In the genomic region with DNA sequence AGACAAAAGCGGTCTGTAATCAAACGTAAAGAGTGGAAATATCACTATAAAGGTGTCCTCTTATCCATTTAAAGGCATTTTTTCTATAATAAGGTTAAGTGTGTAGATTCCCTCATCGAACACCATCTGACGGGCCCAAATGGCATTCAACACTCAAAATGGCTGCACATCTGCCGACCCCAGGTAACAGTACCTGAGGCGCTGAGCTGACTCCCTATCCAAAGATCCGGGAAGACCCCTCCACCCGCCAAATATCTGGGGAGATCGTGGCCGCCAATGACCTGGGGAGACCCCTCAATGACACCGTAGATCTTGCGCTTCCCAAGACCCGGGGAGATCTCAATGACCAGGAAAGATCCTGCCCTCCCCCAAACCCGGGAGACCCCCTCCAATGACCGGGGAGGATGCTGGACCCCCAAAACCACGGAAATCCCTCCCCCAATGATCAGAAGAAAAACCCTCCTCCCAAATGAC, we compare ENCODE assay signal across 8 cellular contexts. TPM values are rescaled to one million over a fixed set of nuclear protein-coding genes. Genes with fewer than 3 reads are reported as not detected.
DNase-seq lines count a peak whose midpoint lies in the region; ATAC-seq and TF ChIP-seq lines count a peak whose summit lies in the region.

No MANE protein-coding gene starts in this region.

- peak overlapping the region; percentile 99 for H3K4me3 Mint-ChIP-seq in activated CD4-positive, alpha-beta T cell treated with anti-CD3 and anti-CD28 coated beads, Interleukin-2, amount 10 ng/mL, durations not matched to agents 7 days and 5 days
- peak overlapping the region; percentile 100 for H3K4me3 Mint-ChIP-seq in endothelial cell (ENCODE audit: unreplicated experiment)
- peak overlapping the region; percentile 99 for H3K4me3 Mint-ChIP-seq in neural progenitor cell

- ATAC-seq in GM18868 (IDR thresholded peaks at IDR 0.05; ENCODE audit: unreplicated experiment) = no peak

- peaks cover 22% of the 10 kb centered on the region for H3K4me1 ChIP-seq in neural progenitor cell

- CTCF ChIA-PET in activated CD4-positive, alpha-beta T cell treated with anti-CD3 and anti-CD28 coated beads, Interleukin-2, amount 10 ng/mL, durations not matched to agents 7 days and 5 days (lab: Charles Lee) = interaction anchor here (0.9 to 2.1 kb wide), 5 partner anchors 23 to 280 kb away, joined by 3 to 7 read pairs (median 3); a partner anchor contains a TSS

- DNase-seq in activated naive CD4-positive, alpha-beta T cell treated with Interleukin-2 at 50 U/mL for 16 hours = peak; percentile 36
- no peak for DNase-seq in activated naive CD4-positive, alpha-beta T cell (lab: John Stamatoyannopoulos, UW)
- DNase-seq in activated CD4-positive, alpha-beta T cell treated with anti-CD3 and anti-CD28 coated beads, Interleukin-2, amount 10 ng/mL, durations not matched to agents 7 days and 5 days = peak; percentile 45
- DNase-seq in endothelial cell (ENCODE audit: low spot score) = peak; percentile 13
- peak; percentile 25 for DNase-seq in neural progenitor cell (ENCODE audit: low spot score)
- no peak for DNase-seq in OCI-M2 (lab: John Stamatoyannopoulos, UW; ENCODE audit: unreplicated experiment)
- DNase-seq in NCI-H1436 (lab: John Stamatoyannopoulos, UW) = no peak

- H3K9ac ChIP-seq in neural progenitor cell = peak overlapping the region; percentile 99

- peak overlapping the region; percentile 83 for H3K4me3 ChIP-seq in neural progenitor cell

- TF ChIP-seq CTCF in endothelial cell (IDR thresholded peaks at IDR 0.05; ENCODE audit: unreplicated experiment) (no peak), neural progenitor cell (IDR thresholded peaks at IDR 0.05) (no peak)

- H4K20me1 ChIP-seq in neural progenitor cell (ENCODE audit: low read depth) = peaks cover 45% of the 10 kb centered on the region

- H3K27me3 Mint-ChIP-seq in activated CD4-positive, alpha-beta T cell treated with anti-CD3 and anti-CD28 coated beads, Interleukin-2, amount 10 ng/mL, durations not matched to agents 7 days and 5 days = peaks cover 17% of the 10 kb centered on the region
- H3K27me3 Mint-ChIP-seq in endothelial cell (ENCODE audit: unreplicated experiment) = peaks cover 5% of the 10 kb centered on the region
- H3K27me3 Mint-ChIP-seq in neural progenitor cell (ENCODE audit: insufficient read depth, low read depth) = peaks cover 4% of the 10 kb centered on the region

- H3F3A ChIP-seq in neural progenitor cell (ENCODE audit: low read depth) = peaks cover 22% of the 10 kb centered on the region

- peaks cover under 1% of the 10 kb centered on the region for H3K27me3 ChIP-seq in neural progenitor cell

- H3K9me3 Mint-ChIP-seq in activated CD4-positive, alpha-beta T cell treated with anti-CD3 and anti-CD28 coated beads, Interleukin-2, amount 10 ng/mL, durations not matched to agents 7 days and 5 days = no peaks in the 10 kb centered on the region
- H3K9me3 Mint-ChIP-seq in endothelial cell (ENCODE audit: unreplicated experiment) (no peaks in the 10 kb centered on the region), neural progenitor cell (no peaks in the 10 kb centered on the region)

- H3K9me3 ChIP-seq in neural progenitor cell (ENCODE audit: low read depth) = no peaks in the 10 kb centered on the region

- peaks cover 6% of the 10 kb centered on the region for H3K36me3 ChIP-seq in neural progenitor cell

- POLR2A ChIA-PET in activated CD4-positive, alpha-beta T cell treated with anti-CD3 and anti-CD28 coated beads, Interleukin-2, amount 10 ng/mL, durations not matched to agents 7 days and 5 days (lab: Charles Lee) = interaction anchor here (0.6 to 0.7 kb wide), 2 partner anchors 376 to 522 kb away, joined by 3 to 5 read pairs; no protein-coding TSS in a partner anchor

- H3K79me2 ChIP-seq in neural progenitor cell (ENCODE audit: low read depth) = peaks cover 54% of the 10 kb centered on the region

- H3K27ac ChIP-seq in neural progenitor cell = peak overlapping the region; percentile 97

- H3K27ac Mint-ChIP-seq in activated CD4-positive, alpha-beta T cell treated with anti-CD3 and anti-CD28 coated beads, Interleukin-2, amount 10 ng/mL, durations not matched to agents 7 days and 5 days = peak overlapping the region; percentile 99
- H3K27ac Mint-ChIP-seq in endothelial cell (ENCODE audit: unreplicated experiment) = peak overlapping the region; percentile 100
- H3K27ac Mint-ChIP-seq in neural progenitor cell = peak overlapping the region; percentile 99

- peak overlapping the region; percentile 97 for H3K4me2 ChIP-seq in neural progenitor cell

- H3K36me3 Mint-ChIP-seq in activated CD4-positive, alpha-beta T cell treated with anti-CD3 and anti-CD28 coated beads, Interleukin-2, amount 10 ng/mL, durations not matched to agents 7 days and 5 days (ENCODE audit: low read depth) = peaks cover 24% of the 10 kb centered on the region
- peaks cover 23% of the 10 kb centered on the region for H3K36me3 Mint-ChIP-seq in endothelial cell (ENCODE audit: low read depth, unreplicated experiment)
- H3K36me3 Mint-ChIP-seq in neural progenitor cell = peaks cover 12% of the 10 kb centered on the region

- H3K4me1 Mint-ChIP-seq in activated CD4-positive, alpha-beta T cell treated with anti-CD3 and anti-CD28 coated beads, Interleukin-2, amount 10 ng/mL, durations not matched to agents 7 days and 5 days = peaks cover 41% of the 10 kb centered on the region
- H3K4me1 Mint-ChIP-seq in endothelial cell (ENCODE audit: unreplicated experiment) (peaks cover 22% of the 10 kb centered on the region), neural progenitor cell (peaks cover 33% of the 10 kb centered on the region)

- peak overlapping the region; percentile 27 for H2AFZ ChIP-seq in neural progenitor cell (replicated peaks)

RNA-seq across cellular contexts. Expression of a gene that starts 0.5 kb away (rescaled TPM):
- total RNA-seq in activated CD4-positive, alpha-beta T cell treated with anti-CD3 and anti-CD28 coated beads, Interleukin-2, amount 10 ng/mL, durations not matched to agents 7 days and 5 days = 10 to 100 TPM; 56.6 to 61.2 TPM
- total RNA-seq in endothelial cell (ENCODE audit: unreplicated experiment) (87.9 TPM), neural progenitor cell (ENCODE audit: low replicate concordance) (130 and 186 TPM in 2 replicates)

RNA-seq across cellular contexts. Expression of a gene that starts 30.8 kb away (rescaled TPM):
- 10 to 100 TPM; 41.5 to 42.6 TPM for total RNA-seq in activated CD4-positive, alpha-beta T cell treated with anti-CD3 and anti-CD28 coated beads, Interleukin-2, amount 10 ng/mL, durations not matched to agents 7 days and 5 days
- total RNA-seq in endothelial cell (ENCODE audit: unreplicated experiment) (34.1 TPM), neural progenitor cell (ENCODE audit: low replicate concordance) (32.8 and 69.1 TPM in 2 replicates)

RNA-seq across cellular contexts. Expression of a gene that starts 53.9 kb away (rescaled TPM):
- 1 to 10 TPM; 7.9 to 8.6 TPM for total RNA-seq in activated CD4-positive, alpha-beta T cell treated with anti-CD3 and anti-CD28 coated beads, Interleukin-2, amount 10 ng/mL, durations not matched to agents 7 days and 5 days
- total RNA-seq in endothelial cell (ENCODE audit: unreplicated experiment) = 7.6 TPM
- 9.9 and 22.3 TPM in 2 replicates for total RNA-seq in neural progenitor cell (ENCODE audit: low replicate concordance)

Comparison
In these comparisons a context has a peak if more than half of its experiments do, and no peak if none do; other contexts are left out.
1. DNase-seq: peak in activated naive CD4-positive, alpha-beta T cell treated with Interleukin-2 at 50 U/mL for 16 hours (single experiment), activated CD4-positive, alpha-beta T cell treated with anti-CD3 and anti-CD28 coated beads, Interleukin-2, amount 10 ng/mL, durations not matched to agents 7 days and 5 days (single experiment), endothelial cell (single experiment) and neural progenitor cell (single experiment); none in activated naive CD4-positive, alpha-beta T cell (0 of 4), OCI-M2 (single experiment) and NCI-H1436 (single experiment).
2. Peak in every context shown above with its lines, with median percentiles within 50 percentile points of each other: H3K27ac Mint-ChIP-seq and H3K4me3 Mint-ChIP-seq.